ENCODE assay signal across 8 cellular contexts in genomic region chr1:203628185-203628996, GRCh38. TPM values are rescaled to one million over a fixed set of nuclear protein-coding genes. Genes with fewer than 3 reads are reported as not detected.
A peak's percentile ranks its signal among the peaks of the same experiment; 100 is the strongest.
DNase-seq lines count a peak whose midpoint lies in the region; ATAC-seq and TF ChIP-seq lines count a peak whose summit lies in the region.

No MANE protein-coding gene starts in this region.

- H4K20me1 ChIP-seq in PC-3 (ENCODE audit: low read length): no peaks in the 10 kb centered on the region

- peaks cover 63% of the 10 kb centered on the region for H3K79me2 ChIP-seq in PC-3 (ENCODE audit: low read length)

- TF ChIP-seq CTCF in PC-3 (conservative IDR thresholded peaks at IDR 0.05; ENCODE audit: low read depth, low read length): no peak; the same call in 1 of the 2 replicates
- TF ChIP-seq CTCF in colonic mucosa (IDR thresholded peaks at IDR 0.05): no peak
- TF ChIP-seq CTCF in lower leg skin (IDR thresholded peaks at IDR 0.05): no peak

- H3K4me1 ChIP-seq in PC-3 (ENCODE audit: insufficient read depth, low read length) (peaks cover 43% of the 10 kb centered on the region), colonic mucosa (peaks cover 6% of the 10 kb centered on the region), thymus (ENCODE audit: control insufficient read depth, insufficient read depth, low read length) (peaks cover 23% of the 10 kb centered on the region)

- H3K36me3 ChIP-seq in PC-3 (ENCODE audit: low read depth, low read length) (no peaks in the 10 kb centered on the region), colonic mucosa (no peaks in the 10 kb centered on the region), thymus (ENCODE audit: control insufficient read depth, insufficient read depth) (peaks cover 4% of the 10 kb centered on the region)

- H3K9me3 ChIP-seq in PC-3 (ENCODE audit: low read length) (no peaks in the 10 kb centered on the region), colonic mucosa (no peaks in the 10 kb centered on the region), thymus (ENCODE audit: control insufficient read depth) (no peaks in the 10 kb centered on the region)

- POLR2A ChIA-PET in PC-3 (lab: Charles Lee; ENCODE audit: unreplicated experiment): interaction anchor here (0.5 to 1.0 kb wide), 2 partner anchors 32 to 64 kb away, joined by 10 to 18 read pairs; no protein-coding TSS in a partner anchor

- no peaks in the 10 kb centered on the region for H3F3A ChIP-seq in PC-3 (ENCODE audit: low read length, unreplicated experiment)

- peak; percentile 0; the same call in 1 of the 2 replicates for ATAC-seq in PC-3
- ATAC-seq in HG03354 (IDR thresholded peaks at IDR 0.05; ENCODE audit: poor library complexity, severe bottlenecking, unreplicated experiment): no peak

- peak overlapping the region; percentile 37; the same call in 1 of the 2 replicates for H2AFZ ChIP-seq in PC-3 (ENCODE audit: low read length)

- H3K27me3 ChIP-seq in PC-3 (ENCODE audit: low read length) (no peaks in the 10 kb centered on the region), colonic mucosa (no peaks in the 10 kb centered on the region), thymus (ENCODE audit: control insufficient read depth, insufficient read depth) (no peaks in the 10 kb centered on the region)

- H3K4me3 ChIP-seq in PC-3 (ENCODE audit: low read length) (peak overlapping the region; percentile 81), colonic mucosa (peak overlapping the region; percentile 61), lower leg skin (ENCODE audit: low read depth, poor library complexity, severe bottlenecking) (peak overlapping the region; percentile 51), thymus (ENCODE audit: low read length) (peak overlapping the region; percentile 78)

- peak overlapping the region; percentile 61; the same call in 1 of the 2 replicates for H3K27ac ChIP-seq in PC-3 (ENCODE audit: low read length)
- peak overlapping the region; percentile 74 for H3K27ac ChIP-seq in colonic mucosa
- peak overlapping the region; percentile 78 for H3K27ac ChIP-seq in thymus (ENCODE audit: low read depth)

- BruUV-seq in PC-3 (replicated peaks; lab: Mats Ljungman, UMichigan): no TSS peak

- H3K9ac ChIP-seq in PC-3 (ENCODE audit: low read length) (peak overlapping the region; percentile 78), colonic mucosa (ENCODE audit: low read depth in 2 of 2, low read length in 2 of 2) (peak overlapping the region; percentile 58 to 86)

- CTCF ChIA-PET in PC-3 (lab: Charles Lee): no interaction called here

- no peaks in the 10 kb centered on the region for H3K9me2 ChIP-seq in PC-3 (replicated peaks; ENCODE audit: low read length)

- 2 to 5% methylated on average over 19 of the region's 19 CpGs for WGBS in lower leg skin, 2 donors
- 3% methylated on average over 19 of the region's 19 CpGs for WGBS in thymus

- peak; percentile 45 for DNase-seq in NK-92 treated with Interleukin-12 subunit alpha and Interleukin-12 subunit beta, amount 100 ng/mL, for 24 hours (lab: John Stamatoyannopoulos, UW)
- DNase-seq in NK-92 (lab: John Stamatoyannopoulos, UW; ENCODE audit: unreplicated experiment): no peak
- DNase-seq in PC-3: no peak
- peak; percentile 35 for DNase-seq in colonic mucosa
- DNase-seq in lower leg skin (ENCODE audit: low spot score in 2 of 2): peak in 1 of 2 donors; percentile 88
- no peak for DNase-seq in activated CD4-positive, CD25-positive, alpha-beta regulatory T cell treated with anti-CD3 and anti-CD28 coated beads, Interleukin-2, amount 50 U/mL, for 72 hours

- intact Hi-C loops in PC-3 (cut with micrococcal nuclease): loop anchor here (5.0 to 10.0 kb wide), 2 partner anchors 44 to 166 kb away; partner anchors contain the start of genes ZBED6 and ZC3H11A
- intact Hi-C loops in colonic mucosa (cut with DNase I): loop anchor here (10.0 kb wide), 1 partner anchor 124 kb away; no protein-coding TSS in a partner anchor
- intact Hi-C loops in lower leg skin (cut with DNase I; ENCODE audit: low total_unique reads): loop anchor here (10.0 kb wide), 2 partner anchors 114 to 946 kb away; no protein-coding TSS in a partner anchor

- TF ChIP-seq POLR2A in lower leg skin (IDR thresholded peaks at IDR 0.05): no peak

- peak overlapping the region; percentile 87 for H3K4me2 ChIP-seq in PC-3 (ENCODE audit: low read length)

RNA-seq across cellular contexts. Expression of gene ATP2B4, which starts 1.8 kb away (rescaled TPM):
- total RNA-seq in PC-3 (2014; rRNA removed): 32.7 and 49.5 TPM in 2 replicates
- 10 to 100 TPM; 10.5 to 57.6 TPM for total RNA-seq in colonic mucosa
- total RNA-seq in lower leg skin: 100 to 1,000 TPM; 128 to 140 (median 132) TPM
- 35.5 TPM for polyA plus RNA-seq in thymus

Comparison
In these comparisons a context has a peak if more than half of its experiments do, and no peak if none do; other contexts are left out.
1. DNase-seq: peak in NK-92 treated with Interleukin-12 subunit alpha and Interleukin-12 subunit beta, amount 100 ng/mL, for 24 hours (single experiment) and colonic mucosa (single experiment); none in NK-92 (single experiment), PC-3 (single experiment) and activated CD4-positive, CD25-positive, alpha-beta regulatory T cell treated with anti-CD3 and anti-CD28 coated beads, Interleukin-2, amount 50 U/mL, for 72 hours (single experiment).
2. Peak in every context shown above with its lines, with median percentiles within 50 percentile points of each other: H3K27ac ChIP-seq and H3K4me3 ChIP-seq.